ENCODE assay signal across 27 cellular contexts in the genomic region with DNA sequence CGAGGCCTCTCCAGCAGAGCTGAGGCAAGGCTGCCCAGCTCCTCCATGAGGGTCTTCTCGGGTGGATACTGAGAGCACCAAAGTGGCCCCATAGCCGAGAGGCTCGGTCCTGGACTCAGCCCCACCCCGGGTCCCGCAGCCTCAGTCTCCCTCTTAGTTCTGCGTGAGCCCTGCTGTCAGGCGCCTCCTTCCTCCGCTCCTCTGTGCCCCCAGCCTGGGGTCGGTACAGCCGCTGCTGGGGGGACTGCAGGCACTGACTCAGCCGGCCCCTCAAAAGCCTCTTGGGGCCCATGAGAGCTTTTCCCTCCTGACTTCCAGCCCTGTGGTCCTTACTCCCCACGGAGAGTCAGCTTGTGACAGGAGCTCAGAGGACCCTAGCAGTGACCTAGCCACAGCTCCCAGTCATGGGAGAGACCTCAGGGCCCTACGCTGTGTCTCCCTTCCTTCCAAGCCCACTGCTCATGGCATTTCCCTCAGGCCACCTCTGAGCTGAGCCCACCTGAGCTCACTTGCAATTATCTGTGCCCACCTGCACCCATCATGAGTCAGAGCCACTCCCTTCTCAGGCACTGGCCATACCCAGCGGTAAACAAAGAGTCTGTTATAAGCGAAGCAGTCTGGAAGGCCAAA.
DNase-seq lines count a peak whose midpoint lies in the region; FAIRE-seq and TF ChIP-seq lines count a peak whose summit lies in the region.
"Had no signal": no experiment of that assay in that cellular context is flagged by ENCODE, and none has a peak within 500 bp of the region (broad histone marks: within the 10 kb centered on the region; RNA-seq: fewer than 3 reads in every experiment).

No MANE protein-coding gene starts in this region.

- H4K20me1 ChIP-seq in neural progenitor cell (ENCODE audit: low read depth) = no peaks in the 10 kb centered on the region

- no peaks in the 10 kb centered on the region for H3F3A ChIP-seq in neural progenitor cell (ENCODE audit: low read depth)

- no peak for TF ChIP-seq POLR2A in esophagus muscularis mucosa (IDR thresholded peaks at IDR 0.05; ENCODE audit: low read depth)

- peak; percentile 5 for DNase-seq in activated effector memory CD4-positive, alpha-beta T cell treated with anti-CD3 and anti-CD28 coated beads, Interleukin-2, amount 50 U/mL, for 16 hours
- DNase-seq in activated effector memory CD4-positive, alpha-beta T cell treated with Interleukin-2 at 50 U/mL for 16 hours = no peak
- peak; percentile 70 for DNase-seq in esophagus muscularis mucosa (ENCODE audit: extremely low spot score)
- DNase-seq in neural progenitor cell (ENCODE audit: low spot score) = no peak
- peak; percentile 23 for DNase-seq in ureter (ENCODE audit: low spot score)
- DNase-seq in RCC 7860 (ENCODE audit: low spot score) = no peak
- no peak for DNase-seq in frontal cortex (ENCODE audit: low spot score in 2 of 2)
- DNase-seq in GM10248 (ENCODE audit: extremely low spot score) = no peak
- DNase-seq: activated CD4-positive, alpha-beta T cell treated with anti-CD3 and anti-CD28 coated beads for 48 hours; AML-193; central memory CD4-positive, alpha-beta T cell; DMS79 treated with DMSO at 0.1 percent for 48 hours; IMR-90; NCI-H1092 treated with DMSO at 0.1 percent for 48 hours; NCI-H187 treated with DMSO at 0.1 percent for 48 hours; NCI-H526; RPMI8226; stimulated activated CD4-positive, alpha-beta T cell treated with anti-CD3 and anti-CD28 coated beads, Interleukin-15, amount 100 ng/mL, for 24 hours; trophoblast cell had no signal

- no peak for FAIRE-seq in RCC 7860 (lab: Jason Lieb, UNC)
- no peak for FAIRE-seq in frontal cortex (lab: Jason Lieb, UNC)
- FAIRE-seq: A204.1 had no signal

- WGBS in esophagus muscularis mucosa = 93% methylated on average over 15 of the region's 16 CpGs

- H3K36me3 ChIP-seq in esophagus muscularis mucosa (no peaks in the 10 kb centered on the region), neural progenitor cell (no peaks in the 10 kb centered on the region)
- H3K36me3 ChIP-seq: ascending aorta, HAP-1, right lobe of liver had no signal

- no peak overlapping the region for H3K4me2 ChIP-seq in neural progenitor cell

- peaks cover 2% of the 10 kb centered on the region for H3K36me3 Mint-ChIP-seq in neural progenitor cell
- H3K36me3 Mint-ChIP-seq: activated naive CD8-positive, alpha-beta T cell had no signal

- H3K4me3 ChIP-seq in esophagus muscularis mucosa (no peak overlapping the region), neural progenitor cell (no peak overlapping the region)
- H3K4me3 ChIP-seq: ascending aorta, HAP-1, right lobe of liver, SK-N-MC had no signal

- H2AFZ ChIP-seq in neural progenitor cell (replicated peaks) = no peak overlapping the region

- peaks cover 25% of the 10 kb centered on the region for H3K4me1 Mint-ChIP-seq in neural progenitor cell
- H3K4me1 Mint-ChIP-seq: activated T-helper 17 cell treated with anti-CD3 and anti-CD28 coated beads, Interleukin-2, amount 50 U/mL, for 72 hours; naive thymus-derived CD8-positive, alpha-beta T cell had no signal

- TF ChIP-seq CTCF in esophagus muscularis mucosa (IDR thresholded peaks at IDR 0.05) = no peak
- TF ChIP-seq CTCF in neural progenitor cell (IDR thresholded peaks at IDR 0.05) = no peak
- TF ChIP-seq CTCF in GM10248 (IDR thresholded peaks at IDR 0.05; ENCODE audit: control extremely low read depth, extremely low read depth, low read depth, missing control alignments) = no peak

- TF ChIP-seq EP300 in esophagus muscularis mucosa (IDR thresholded peaks at IDR 0.05) = no peak

- intact Hi-C loops in esophagus muscularis mucosa (cut with DNase I) = no loop called here

- H3K27ac ChIP-seq in esophagus muscularis mucosa (replicated peaks in 1 of 4) (no peak overlapping the region), neural progenitor cell (no peak overlapping the region)
- H3K27ac ChIP-seq: ascending aorta, right lobe of liver, SK-N-MC had no signal

- H3K9ac ChIP-seq in neural progenitor cell = no peak overlapping the region

- H3K4me1 ChIP-seq in esophagus muscularis mucosa = peaks cover 0 to 19% (median 9%) of the 10 kb centered on the region in 4 donors
- H3K4me1 ChIP-seq in neural progenitor cell = no peaks in the 10 kb centered on the region
- H3K4me1 ChIP-seq: ascending aorta, HAP-1, right lobe of liver had no signal

- H3K9me3 Mint-ChIP-seq in neural progenitor cell = peaks cover 6% of the 10 kb centered on the region
- H3K9me3 Mint-ChIP-seq: activated T-helper 17 cell treated with anti-CD3 and anti-CD28 coated beads, Interleukin-2, amount 50 U/mL, for 72 hours had no signal

- no peaks in the 10 kb centered on the region for H3K79me2 ChIP-seq in neural progenitor cell (ENCODE audit: low read depth)

- H3K27me3 ChIP-seq in esophagus muscularis mucosa (no peaks in the 10 kb centered on the region), neural progenitor cell (no peaks in the 10 kb centered on the region)
- H3K27me3 ChIP-seq: ascending aorta, right lobe of liver had no signal

- peak overlapping the region; percentile 98 for H3K27ac Mint-ChIP-seq in neural progenitor cell
- H3K27ac Mint-ChIP-seq: activated naive CD8-positive, alpha-beta T cell; activated T-helper 17 cell treated with anti-CD3 and anti-CD28 coated beads, Interleukin-2, amount 50 U/mL, for 72 hours; naive thymus-derived CD8-positive, alpha-beta T cell had no signal

- CTCF ChIA-PET in GM10248 (lab: Yijun Ruan, JAX) = no interaction called here

- peaks cover 11% of the 10 kb centered on the region for H3K27me3 Mint-ChIP-seq in neural progenitor cell (ENCODE audit: insufficient read depth, low read depth)
- H3K27me3 Mint-ChIP-seq: activated naive CD8-positive, alpha-beta T cell; activated T-helper 17 cell treated with anti-CD3 and anti-CD28 coated beads, Interleukin-2, amount 50 U/mL, for 72 hours had no signal

- POLR2A ChIA-PET in GM10248 (lab: Yijun Ruan, JAX) = no interaction called here

- peaks cover 0 to 7% (median 0%) of the 10 kb centered on the region in 4 donors for H3K9me3 ChIP-seq in esophagus muscularis mucosa
- no peaks in the 10 kb centered on the region for H3K9me3 ChIP-seq in neural progenitor cell (ENCODE audit: low read depth)
- H3K9me3 ChIP-seq: ascending aorta, HAP-1, right lobe of liver had no signal

- H3K4me3 Mint-ChIP-seq in neural progenitor cell = no peak overlapping the region
- H3K4me3 Mint-ChIP-seq: activated naive CD8-positive, alpha-beta T cell; activated T-helper 17 cell treated with anti-CD3 and anti-CD28 coated beads, Interleukin-2, amount 50 U/mL, for 72 hours; naive thymus-derived CD8-positive, alpha-beta T cell had no signal

Comparison
In these comparisons a context has a peak if more than half of its experiments do, and no peak if none do; other contexts are left out.
1. DNase-seq: peak in activated effector memory CD4-positive, alpha-beta T cell treated with anti-CD3 and anti-CD28 coated beads, Interleukin-2, amount 50 U/mL, for 16 hours (single experiment), esophagus muscularis mucosa (single experiment) and ureter (single experiment); none in activated effector memory CD4-positive, alpha-beta T cell treated with Interleukin-2 at 50 U/mL for 16 hours (single experiment), neural progenitor cell (single experiment), RCC 7860 (single experiment), frontal cortex (0 of 2) and GM10248 (single experiment).